In the genomic region with DNA sequence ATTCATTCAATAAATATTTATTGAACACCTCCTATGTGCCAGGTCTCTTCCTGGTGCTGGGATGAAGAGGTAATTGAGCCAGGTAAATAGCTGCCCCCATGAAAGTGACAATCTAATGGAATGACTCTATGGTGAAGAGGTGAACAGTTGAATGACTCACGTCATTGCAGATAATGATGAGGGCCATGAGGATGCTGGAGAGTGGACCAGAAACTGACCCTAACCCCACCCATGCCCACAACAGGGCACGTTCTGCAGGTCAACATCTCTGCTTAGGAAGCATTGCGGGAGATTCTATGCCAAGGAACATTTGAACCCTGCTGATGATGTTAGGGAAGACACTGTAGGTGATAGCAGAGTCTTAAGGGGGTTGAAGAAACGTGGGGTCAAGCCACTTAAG, we compare ENCODE assay signal across 25 cellular contexts.
"Had no signal": no experiment of that assay in that cellular context is flagged by ENCODE, and none has a peak within 500 bp of the region (broad histone marks: within the 10 kb centered on the region; RNA-seq: fewer than 3 reads in every experiment).

No MANE protein-coding gene starts in this region.

- H3K4me3 ChIP-seq: colonic mucosa, esophagus muscularis mucosa, gastroesophageal sphincter, heart left ventricle, hepatocyte, lung, prostate gland, right atrium auricular region, sigmoid colon, spleen, testis, tibial artery had no signal

- DNase-seq: colonic mucosa; effector CD8-positive, alpha-beta T cell; foreskin keratinocyte; heart left ventricle; kidney; natural killer cell; sigmoid colon; spleen; stimulated activated CD4-positive, alpha-beta T cell treated with anti-CD3 and anti-CD28 coated beads, Interleukin-4, amount 100 ng/mL, for 4 hours; stimulated activated naive CD8-positive, alpha-beta T cell treated with anti-CD3 and anti-CD28 coated beads, Interleukin-15, Interleukin-2, amounts not matched to agents 100 U/mL and 50 U/mL, for 24 hours; substantia nigra; testis; tibial artery had no signal

- H3K27ac ChIP-seq: colonic mucosa, esophagus muscularis mucosa, foreskin keratinocyte, gastroesophageal sphincter, heart left ventricle, hepatocyte, neutrophil, prostate gland, right atrium auricular region, sigmoid colon, spleen, testis, tibial artery had no signal

- H3K9me3 Mint-ChIP-seq: dendritic cell treated with granulocyte-macrophage colony-stimulating factor and Interleukin-4, amounts not matched to agents 40 ng/mL and 50 ng/mL, for 4 days; memory B cell; neural crest cell had no signal

- H3K27me3 Mint-ChIP-seq: dendritic cell treated with granulocyte-macrophage colony-stimulating factor and Interleukin-4, amounts not matched to agents 40 ng/mL and 50 ng/mL, for 4 days; stimulated activated memory B cell treated with anti-CD40 and anti-IgM and Interleukin-4, amounts not matched to agents 10 μg/mL and 1 μg/mL and 100 μg/mL, for 72 hours; type B pancreatic cell had no signal

- H3K27ac Mint-ChIP-seq: dendritic cell treated with granulocyte-macrophage colony-stimulating factor and Interleukin-4, amounts not matched to agents 40 ng/mL and 50 ng/mL, for 4 days; memory B cell; natural killer cell; stimulated activated memory B cell treated with anti-CD40 and anti-IgM and Interleukin-4, amounts not matched to agents 10 μg/mL and 1 μg/mL and 100 μg/mL, for 72 hours; type B pancreatic cell had no signal

- H3K36me3 Mint-ChIP-seq: memory B cell; natural killer cell; stimulated activated memory B cell treated with anti-CD40 and anti-IgM and Interleukin-4, amounts not matched to agents 10 μg/mL and 1 μg/mL and 100 μg/mL, for 72 hours; type B pancreatic cell had no signal

- H3K36me3 ChIP-seq: colonic mucosa, esophagus muscularis mucosa, gastroesophageal sphincter, heart left ventricle, neutrophil, prostate gland, right atrium auricular region, sigmoid colon, spleen, tibial artery had no signal

- H3K4me1 ChIP-seq: colonic mucosa, esophagus muscularis mucosa, gastroesophageal sphincter, heart left ventricle, right atrium auricular region, sigmoid colon, spleen, testis, tibial artery had no signal

- H3K4me1 Mint-ChIP-seq: memory B cell; natural killer cell; neural crest cell; stimulated activated memory B cell treated with anti-CD40 and anti-IgM and Interleukin-4, amounts not matched to agents 10 μg/mL and 1 μg/mL and 100 μg/mL, for 72 hours had no signal

- H3K9me3 ChIP-seq: colonic mucosa, esophagus muscularis mucosa, gastroesophageal sphincter, heart left ventricle, neutrophil, prostate gland, right atrium auricular region, sigmoid colon, testis, tibial artery had no signal

- H3K4me3 Mint-ChIP-seq: dendritic cell treated with granulocyte-macrophage colony-stimulating factor and Interleukin-4, amounts not matched to agents 40 ng/mL and 50 ng/mL, for 4 days; memory B cell; natural killer cell; neural crest cell; stimulated activated memory B cell treated with anti-CD40 and anti-IgM and Interleukin-4, amounts not matched to agents 10 μg/mL and 1 μg/mL and 100 μg/mL, for 72 hours; type B pancreatic cell had no signal
